Comparison of ENCODE assay signal across 15 cellular contexts in genomic region chr17:79826210-79826680, GRCh38.
DNase-seq lines count a peak whose midpoint lies in the region; ATAC-seq lines count a peak whose summit lies in the region.
"Had no signal": no experiment of that assay in that cellular context is flagged by ENCODE, and none has a peak within 500 bp of the region (broad histone marks: within the 10 kb centered on the region; RNA-seq: fewer than 3 reads in every experiment).

No MANE protein-coding gene starts in this region.

- H3K4me1 Mint-ChIP-seq in T-helper 1 cell treated with Interleukin-12 subunit alpha and Interleukin-12 subunit beta and Interleukin-4 antibody, amounts not matched to agents 30 μg/mL and 1 μg/mL, for 36 hours (ENCODE audit: low read depth): peaks cover 24% of the 10 kb centered on the region

- DNase-seq in AML-193 (lab: John Stamatoyannopoulos, UW): peak; percentile 46 to 62
- peak; percentile 21 for DNase-seq in HCEC 1CT
- DNase-seq in left kidney (ENCODE audit: low read depth, low spot score): peak; percentile 65
- no peak for DNase-seq in pons (ENCODE audit: low spot score)
- DNase-seq in SHP77 treated with DMSO at 0.1 percent for 48 hours (lab: John Stamatoyannopoulos, UW): no peak
- DNase-seq: activated CD4-positive, alpha-beta T cell treated with anti-CD3 and anti-CD28 coated beads for 4 hours; effector CD8-positive, alpha-beta T cell; foreskin melanocyte; GM23248; SW 1271; transverse colon had no signal

- H3K4me3 Mint-ChIP-seq in T-helper 1 cell treated with Interleukin-12 subunit alpha and Interleukin-12 subunit beta and Interleukin-4 antibody, amounts not matched to agents 30 μg/mL and 1 μg/mL, for 36 hours: peak overlapping the region; percentile 47

- H3K9me3 Mint-ChIP-seq in T-helper 1 cell treated with Interleukin-12 subunit alpha and Interleukin-12 subunit beta and Interleukin-4 antibody, amounts not matched to agents 30 μg/mL and 1 μg/mL, for 36 hours: no peaks in the 10 kb centered on the region

- ATAC-seq in HG03469 (IDR thresholded peaks at IDR 0.05; ENCODE audit: unreplicated experiment): no peak
- no peak for ATAC-seq in GM18870 (IDR thresholded peaks at IDR 0.05; ENCODE audit: unreplicated experiment)

- H3K27me3 Mint-ChIP-seq in T-helper 1 cell treated with Interleukin-12 subunit alpha and Interleukin-12 subunit beta and Interleukin-4 antibody, amounts not matched to agents 30 μg/mL and 1 μg/mL, for 36 hours (ENCODE audit: low read depth): peaks cover 18% of the 10 kb centered on the region

- no peaks in the 10 kb centered on the region for H3K36me3 Mint-ChIP-seq in T-helper 1 cell treated with Interleukin-12 subunit alpha and Interleukin-12 subunit beta and Interleukin-4 antibody, amounts not matched to agents 30 μg/mL and 1 μg/mL, for 36 hours (ENCODE audit: low read depth)

- peak overlapping the region; percentile 2 for H3K27ac Mint-ChIP-seq in T-helper 1 cell treated with Interleukin-12 subunit alpha and Interleukin-12 subunit beta and Interleukin-4 antibody, amounts not matched to agents 30 μg/mL and 1 μg/mL, for 36 hours
- H3K27ac Mint-ChIP-seq: progenitor cell of endocrine pancreas had no signal

Comparison
In these comparisons a context has a peak if more than half of its experiments do, and no peak if none do; other contexts are left out.
1. DNase-seq: peak in AML-193 (2 of 2), HCEC 1CT (single experiment) and left kidney (single experiment); none in pons (single experiment) and SHP77 treated with DMSO at 0.1 percent for 48 hours (single experiment).